In genomic region chr15:48358229-48358641, GRCh38 we compare ENCODE assay signal across 8 cellular contexts. TPM values are rescaled to one million over a fixed set of nuclear protein-coding genes. Genes with fewer than 3 reads are reported as not detected.
DNase-seq lines count a peak whose midpoint lies in the region; ATAC-seq and TF ChIP-seq lines count a peak whose summit lies in the region.

No MANE protein-coding gene starts in this region.

- no peaks in the 10 kb centered on the region for H3K27me3 Mint-ChIP-seq in activated naive CD4-positive, alpha-beta T cell treated with anti-CD3 and anti-CD28 coated beads for 36 hours (ENCODE audit: low read depth)

- no peak overlapping the region for H2AFZ ChIP-seq in PC-9

- no peak overlapping the region for H3K4me3 Mint-ChIP-seq in activated naive CD4-positive, alpha-beta T cell treated with anti-CD3 and anti-CD28 coated beads for 36 hours

- H3K9me3 Mint-ChIP-seq in activated naive CD4-positive, alpha-beta T cell treated with anti-CD3 and anti-CD28 coated beads for 36 hours, result peaks cover 2% of the 10 kb centered on the region

- ATAC-seq in HG02981 (IDR thresholded peaks at IDR 0.05; ENCODE audit: unreplicated experiment), result no peak

- H3K79me2 ChIP-seq in PC-9 (ENCODE audit: low read depth), result no peaks in the 10 kb centered on the region

- H3K36me3 ChIP-seq in PC-9 (ENCODE audit: low read depth), result no peaks in the 10 kb centered on the region

- CTCF ChIA-PET in PC-9 (lab: Charles Lee), result interaction anchor here (0.6 to 1.0 kb wide), 2 partner anchors 443 to 496 kb away, joined by 3 read pairs; no protein-coding TSS in a partner anchor
- CTCF ChIA-PET in activated naive CD4-positive, alpha-beta T cell treated with anti-CD3 and anti-CD28 coated beads for 36 hours (lab: Charles Lee), result interaction anchor here (0.6 to 1.9 kb wide), 5 partner anchors 16 to 494 kb away, joined by 3 to 9 read pairs (median 3); no protein-coding TSS in a partner anchor

- H3K4me1 ChIP-seq in PC-9 (replicated peaks; ENCODE audit: insufficient read depth), result no peaks in the 10 kb centered on the region

- no peaks in the 10 kb centered on the region for H3K27me3 ChIP-seq in PC-9 (ENCODE audit: insufficient read depth, low read depth)

- no peaks in the 10 kb centered on the region for H3K9me2 ChIP-seq in PC-9 (ENCODE audit: insufficient read depth)

- H3K9me3 ChIP-seq in PC-9 (ENCODE audit: insufficient read depth, low read depth), result peaks cover 2% of the 10 kb centered on the region; the same call in 1 of the 2 replicates

- peak; percentile 45 for DNase-seq in AG08395 (ENCODE audit: low spot score)
- peak; percentile 29 for DNase-seq in GM20000 (ENCODE audit: low spot score)
- DNase-seq in PC-9, result no peak
- peak; percentile 79 for DNase-seq in fibroblast of mammary gland (ENCODE audit: low read depth)
- peak; percentile 8 for DNase-seq in putamen (ENCODE audit: low spot score)
- no peak for DNase-seq in NCI-H1048 (lab: John Stamatoyannopoulos, UW)
- no peak for DNase-seq in activated naive CD4-positive, alpha-beta T cell treated with anti-CD3 and anti-CD28 coated beads for 36 hours

- no peak overlapping the region for H3K27ac Mint-ChIP-seq in activated naive CD4-positive, alpha-beta T cell treated with anti-CD3 and anti-CD28 coated beads for 36 hours

- BruUV-seq in PC-9 (replicated peaks; lab: Mats Ljungman, UMichigan), result no TSS peak

- 0 out of 2 replicates have a peak, but pooled peaks cover 7% of the 10 kb centered on the region for H3F3A ChIP-seq in PC-9 (ENCODE audit: insufficient read depth, low read depth)

- POLR2A ChIA-PET in PC-9 (lab: Charles Lee; ENCODE audit: unreplicated experiment), result no interaction called here

- H4K20me1 ChIP-seq in PC-9 (ENCODE audit: insufficient read depth), result no peaks in the 10 kb centered on the region

- H3K27ac ChIP-seq in PC-9, result no peak overlapping the region

- H3K4me3 ChIP-seq in PC-9 (no peak overlapping the region), fibroblast of mammary gland (ENCODE audit: control insufficient read depth, low read depth, low read length) (no peak overlapping the region)

- H3K4me1 Mint-ChIP-seq in activated naive CD4-positive, alpha-beta T cell treated with anti-CD3 and anti-CD28 coated beads for 36 hours (ENCODE audit: low read depth), result peaks cover 4% of the 10 kb centered on the region

- no peak overlapping the region for H3K4me2 ChIP-seq in PC-9

- TF ChIP-seq CTCF in GM20000 (IDR thresholded peaks at IDR 0.05; ENCODE audit: extremely low read depth, missing control alignments) (no peak), PC-9 (conservative IDR thresholded peaks at IDR 0.05) (peak; percentile 70), fibroblast of mammary gland (conservative IDR thresholded peaks at IDR 0.05; ENCODE audit: control insufficient read depth, insufficient read depth, low read depth, low read length) (peak; percentile 71)

- intact Hi-C loops in PC-9 (cut with micrococcal nuclease; ENCODE audit: unreplicated experiment), result loop anchor here (1.0 to 10.0 kb wide), 4 partner anchors 283 to 1787 kb away; no protein-coding TSS in a partner anchor
- intact Hi-C loops in activated naive CD4-positive, alpha-beta T cell treated with anti-CD3 and anti-CD28 coated beads for 36 hours (cut with micrococcal nuclease), result loop anchor here (2.0 to 10.0 kb wide), 4 partner anchors 499 to 1787 kb away; partner anchors contain the start of genes FGF7 and SHC4

- no peaks in the 10 kb centered on the region for H3K36me3 Mint-ChIP-seq in activated naive CD4-positive, alpha-beta T cell treated with anti-CD3 and anti-CD28 coated beads for 36 hours (ENCODE audit: low read depth)

RNA-seq across cellular contexts. Expression of gene DUT, which starts 27.0 kb away (rescaled TPM):
- total RNA-seq in PC-9 (2021), result 148 and 169 TPM in 2 replicates
- 100 to 1,000 TPM; 605 to 628 TPM for total RNA-seq in activated naive CD4-positive, alpha-beta T cell treated with anti-CD3 and anti-CD28 coated beads for 36 hours

Comparison
In these comparisons a context has a peak if more than half of its experiments do, and no peak if none do; other contexts are left out.
1. DNase-seq: peak in AG08395 (single experiment), GM20000 (single experiment), fibroblast of mammary gland (single experiment) and putamen (single experiment); none in PC-9 (0 of 2), NCI-H1048 (single experiment) and activated naive CD4-positive, alpha-beta T cell treated with anti-CD3 and anti-CD28 coated beads for 36 hours (single experiment).